In the genomic region with DNA sequence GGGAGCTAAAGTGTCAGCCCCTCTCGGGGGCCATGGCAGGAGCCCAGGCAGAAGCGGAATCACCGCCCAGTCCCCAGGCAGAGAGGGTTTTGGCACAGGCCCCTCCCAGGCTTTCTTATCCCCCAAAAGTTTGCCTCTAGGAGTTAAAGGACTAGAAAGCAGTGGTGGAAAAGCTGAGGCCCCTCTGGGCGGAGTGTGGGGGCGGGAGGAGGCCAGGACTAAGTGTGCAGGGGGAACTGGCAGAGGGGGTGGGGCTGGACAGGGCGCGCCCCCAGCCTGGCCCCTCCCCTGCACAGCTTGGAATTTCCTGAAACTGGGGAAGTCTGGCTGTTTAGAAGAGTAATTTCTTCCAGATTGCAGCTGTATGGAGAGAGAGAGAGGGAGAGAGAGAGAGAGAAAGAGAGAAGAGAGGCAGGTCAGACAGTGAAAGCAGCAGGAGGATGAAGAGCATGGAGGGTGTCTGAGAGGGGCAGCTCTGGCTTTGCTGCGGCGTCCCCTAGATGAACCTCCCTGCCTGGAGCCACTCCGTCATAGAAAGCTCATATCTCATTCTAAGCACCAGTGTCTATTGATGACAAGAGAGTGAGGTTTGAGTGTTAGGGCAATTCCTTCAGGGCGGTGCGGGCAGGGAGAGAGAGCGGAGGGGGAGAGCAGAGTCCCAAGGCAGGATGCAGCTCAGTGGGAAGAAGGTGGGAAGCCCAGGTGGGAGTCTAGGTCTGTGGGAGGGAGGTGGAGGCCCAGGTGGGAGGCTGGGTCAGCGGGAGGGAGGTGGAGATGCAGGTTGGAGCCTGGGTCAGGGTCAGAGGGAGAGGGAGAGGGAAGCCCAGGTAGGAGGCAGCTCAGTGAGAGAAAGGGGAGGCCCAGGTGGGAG, we compare ENCODE assay signal across 8 cellular contexts. TPM values are rescaled to one million over a fixed set of nuclear protein-coding genes. Genes with fewer than 3 reads are reported as not detected.
DNase-seq lines count a peak whose midpoint lies in the region; ATAC-seq and TF ChIP-seq lines count a peak whose summit lies in the region.

A gene with protein sequence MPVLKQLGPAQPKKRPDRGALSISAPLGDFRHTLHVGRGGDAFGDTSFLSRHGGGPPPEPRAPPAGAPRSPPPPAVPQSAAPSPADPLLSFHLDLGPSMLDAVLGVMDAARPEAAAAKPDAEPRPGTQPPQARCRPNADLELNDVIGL (minus strand): TSS at position 226 of the 871 bp plus-strand sequence. CDS start 7,749 bp downstream, outside the sequence.

- no peaks in the 10 kb centered on the region for H3K9me2 ChIP-seq in MM.1S (replicated peaks; ENCODE audit: insufficient read depth, low read length)

- TF ChIP-seq CTCF in esophagus muscularis mucosa (IDR thresholded peaks at IDR 0.05) (peak in 1 of 3 experiments; percentile 6), MM.1S (IDR thresholded peaks at IDR 0.05; ENCODE audit: low read length) (no peak)

- no peak for TF ChIP-seq EP300 in esophagus muscularis mucosa (IDR thresholded peaks at IDR 0.05)

- H3K9me3 Mint-ChIP-seq in naive B cell: no peaks in the 10 kb centered on the region

- no peaks in the 10 kb centered on the region for H4K20me1 ChIP-seq in MM.1S (ENCODE audit: insufficient read depth, low read length)

- H3K4me3 ChIP-seq in esophagus muscularis mucosa: peak within 1 kb of the TSS; percentile 41 to 60 (median 52)
- H3K4me3 ChIP-seq in MM.1S (ENCODE audit: low read length): no peak within 1 kb of the TSS

- WGBS in esophagus muscularis mucosa: 6% methylated on average over 11 of the region's 14 CpGs

- H3K27me3 Mint-ChIP-seq in naive B cell: peaks cover 45 to 79% (median 65%) of the 10 kb centered on the region in 3 donors

- peaks cover 0 to 66% (median 5%) of the 10 kb centered on the region in 4 donors for H3K27me3 ChIP-seq in esophagus muscularis mucosa
- peaks cover 86% of the 10 kb centered on the region for H3K27me3 ChIP-seq in MM.1S (replicated peaks; ENCODE audit: insufficient read depth, low read length)

- H3K4me3 Mint-ChIP-seq in naive B cell: peak within 1 kb of the TSS in 2 of 8 donors; percentile 13 to 61

- H3K36me3 Mint-ChIP-seq in naive B cell: no peaks in the 10 kb centered on the region

- peak within 1 kb of the TSS in 1 of 6 donors; percentile 11 for H3K27ac Mint-ChIP-seq in naive B cell

- no peaks in the 10 kb centered on the region for H3F3A ChIP-seq in MM.1S (ENCODE audit: insufficient read depth, low read length)

- peak; percentile 72 for DNase-seq in CD1c-positive myeloid dendritic cell (ENCODE audit: extremely low spot score)
- peak; percentile 71 for DNase-seq in RPMI7951 (ENCODE audit: low read depth)
- peak; percentile 93 for DNase-seq in esophagus muscularis mucosa (ENCODE audit: extremely low spot score)
- no peak for DNase-seq in naive B cell
- no peak for DNase-seq in MM.1S
- no peak for DNase-seq in T-helper 1 cell
- no peak for DNase-seq in NAMALWA (ENCODE audit: low spot score)

- H2AFZ ChIP-seq in MM.1S (ENCODE audit: low read length): no peak within 1 kb of the TSS

- H3K36me3 ChIP-seq in esophagus muscularis mucosa (no peaks in the 10 kb centered on the region), MM.1S (replicated peaks; ENCODE audit: insufficient read depth, low read length) (no peaks in the 10 kb centered on the region)

- H3K79me2 ChIP-seq in MM.1S (ENCODE audit: low read length): no peaks in the 10 kb centered on the region

- H3K9ac ChIP-seq in MM.1S (ENCODE audit: low read length): no peak within 1 kb of the TSS

- H3K4me2 ChIP-seq in MM.1S (ENCODE audit: low read depth, low read length): no peak within 1 kb of the TSS

- peaks cover 23 to 28% (median 23%) of the 10 kb centered on the region in 3 donors for H3K4me1 Mint-ChIP-seq in naive B cell

- peak within 1 kb of the TSS; percentile 71 to 80 (median 76) for H3K27ac ChIP-seq in esophagus muscularis mucosa (replicated peaks in 1 of 4)
- H3K27ac ChIP-seq in MM.1S (ENCODE audit: low read length): no peak within 1 kb of the TSS

- H3K9me3 ChIP-seq in esophagus muscularis mucosa: no peaks in the 10 kb centered on the region
- no peaks in the 10 kb centered on the region for H3K9me3 ChIP-seq in MM.1S (replicated peaks; ENCODE audit: insufficient read depth, low read length)

- H3K4me1 ChIP-seq in esophagus muscularis mucosa: peaks cover 16 to 38% (median 36%) of the 10 kb centered on the region in 4 donors
- H3K4me1 ChIP-seq in MM.1S (ENCODE audit: low read length): no peaks in the 10 kb centered on the region

- TF ChIP-seq POLR2A in esophagus muscularis mucosa (IDR thresholded peaks at IDR 0.05; ENCODE audit: low read depth): no peak

- intact Hi-C loops in esophagus muscularis mucosa (cut with DNase I): no loop called here

- ATAC-seq in naive B cell (ENCODE audit: low read depth in 2 of 2) (peak; percentile 45), HG03565 (IDR thresholded peaks at IDR 0.05; ENCODE audit: unreplicated experiment) (no peak)

RNA-seq across cellular contexts. Expression of the gene that starts here (rescaled TPM):
- 1.1 and 1.7 TPM in 2 replicates for total RNA-seq in RPMI7951 (2014; rRNA removed; shearing (Covaris generic))
- 10 to 100 TPM; 10.8 to 27.1 (median 20.6) TPM for total RNA-seq in esophagus muscularis mucosa
- polyA plus RNA-seq in naive B cell (ENCODE audit: low read depth in 6 of 6): not detected

Comparison
In these comparisons a context has a peak if more than half of its experiments do, and no peak if none do; other contexts are left out.
1. Peak in ATAC-seq in naive B cell; RNA of the gene not detected or under 1 TPM.
2. DNase-seq: peak in CD1c-positive myeloid dendritic cell (single experiment), RPMI7951 (single experiment) and esophagus muscularis mucosa (single experiment); none in naive B cell (single experiment), MM.1S (single experiment), T-helper 1 cell (0 of 5) and NAMALWA (single experiment).